In genomic region chr7:16929146-16929762, GRCh38 we compare ENCODE assay signal across 14 cellular contexts. TPM values are rescaled to one million over a fixed set of nuclear protein-coding genes. Genes with fewer than 3 reads are reported as not detected.
A peak's percentile ranks its signal among the peaks of the same experiment; 100 is the strongest.
DNase-seq lines count a peak whose midpoint lies in the region; ATAC-seq and TF ChIP-seq lines count a peak whose summit lies in the region.
"Had no signal": no experiment of that assay in that cellular context is flagged by ENCODE, and none has a peak within 500 bp of the region (broad histone marks: within the 10 kb centered on the region; RNA-seq: fewer than 3 reads in every experiment).

No MANE protein-coding gene starts in this region.

- no peak overlapping the region for H3K27ac Mint-ChIP-seq in stimulated activated effector memory CD8-positive, alpha-beta T cell treated with anti-CD3 and anti-CD28 coated beads, Interleukin-12 subunit alpha, Interleukin-12 subunit beta, amount 100 ng/mL, for 72 hours
- no peak overlapping the region for H3K27ac Mint-ChIP-seq in activated naive CD4-positive, alpha-beta T cell treated with anti-CD3 and anti-CD28 coated beads, Interleukin-2, amount 50 U/mL, for 72 hours
- H3K27ac Mint-ChIP-seq: activated CD8-positive, alpha-beta T cell treated with anti-CD3 and anti-CD28 coated beads, Interleukin-2, amount 10 ng/mL, durations not matched to agents 7 days and 5 days; CD8-positive, alpha-beta T cell had no signal

- peak; percentile 84 for ATAC-seq in GM21390 (IDR thresholded peaks at IDR 0.05; ENCODE audit: unreplicated experiment)
- ATAC-seq in HG03159 (IDR thresholded peaks at IDR 0.05; ENCODE audit: unreplicated experiment) = peak; percentile 93
- no peak for ATAC-seq in stimulated activated effector memory CD8-positive, alpha-beta T cell treated with anti-CD3 and anti-CD28 coated beads, Interleukin-12 subunit alpha, Interleukin-12 subunit beta, amount 100 ng/mL, for 72 hours
- no peak for ATAC-seq in activated naive CD4-positive, alpha-beta T cell treated with anti-CD3 and anti-CD28 coated beads, Interleukin-2, amount 50 U/mL, for 72 hours
- ATAC-seq: activated CD8-positive, alpha-beta T cell treated with anti-CD3 and anti-CD28 coated beads, Interleukin-2, amount 10 ng/mL, durations not matched to agents 7 days and 5 days; CD8-positive, alpha-beta T cell had no signal

- no peak for TF ChIP-seq CTCF in GM12864 (IDR thresholded peaks at IDR 0.05; ENCODE audit: low read depth, low read length, missing control alignments)

- DNase-seq in GM12864 (ENCODE audit: low read depth) (peak; percentile 30), SKM-1 (lab: John Stamatoyannopoulos, UW; ENCODE audit: unreplicated experiment) (peak; percentile 93), GM03348 (ENCODE audit: low spot score) (no peak), cortex of kidney (lab: John Stamatoyannopoulos, UW) (no peak)
- DNase-seq in stimulated activated effector memory CD8-positive, alpha-beta T cell treated with anti-CD3 and anti-CD28 coated beads, Interleukin-12 subunit alpha, Interleukin-12 subunit beta, amount 100 ng/mL, for 72 hours (ENCODE audit: low spot score in 2 of 2) = no peak
- no peak for DNase-seq in activated naive CD4-positive, alpha-beta T cell treated with anti-CD3 and anti-CD28 coated beads, Interleukin-2, amount 50 U/mL, for 72 hours (ENCODE audit: low spot score in 2 of 2)
- DNase-seq: activated CD8-positive, alpha-beta T cell treated with anti-CD3 and anti-CD28 coated beads, Interleukin-2, amount 10 ng/mL, durations not matched to agents 7 days and 5 days; caudate nucleus; CD8-positive, alpha-beta T cell; NCI-H82; pancreas; stimulated activated CD8-positive, alpha-beta memory T cell treated with anti-CD3 and anti-CD28 coated beads, Interleukin-4, amount 100 ng/mL, for 48 hours had no signal

- H3K4me3 ChIP-seq in GM12864 (ENCODE audit: low read depth, low read length) = no peak overlapping the region
- H3K4me3 ChIP-seq: pancreas had no signal

- no peaks in the 10 kb centered on the region for H3K9me3 Mint-ChIP-seq in stimulated activated effector memory CD8-positive, alpha-beta T cell treated with anti-CD3 and anti-CD28 coated beads, Interleukin-12 subunit alpha, Interleukin-12 subunit beta, amount 100 ng/mL, for 72 hours
- H3K9me3 Mint-ChIP-seq in activated naive CD4-positive, alpha-beta T cell treated with anti-CD3 and anti-CD28 coated beads, Interleukin-2, amount 50 U/mL, for 72 hours = no peaks in the 10 kb centered on the region
- H3K9me3 Mint-ChIP-seq: CD8-positive, alpha-beta T cell had no signal

- H3K4me3 Mint-ChIP-seq in stimulated activated effector memory CD8-positive, alpha-beta T cell treated with anti-CD3 and anti-CD28 coated beads, Interleukin-12 subunit alpha, Interleukin-12 subunit beta, amount 100 ng/mL, for 72 hours = no peak overlapping the region
- H3K4me3 Mint-ChIP-seq: activated CD8-positive, alpha-beta T cell treated with anti-CD3 and anti-CD28 coated beads, Interleukin-2, amount 10 ng/mL, durations not matched to agents 7 days and 5 days; CD8-positive, alpha-beta T cell had no signal

- H3K36me3 Mint-ChIP-seq in stimulated activated effector memory CD8-positive, alpha-beta T cell treated with anti-CD3 and anti-CD28 coated beads, Interleukin-12 subunit alpha, Interleukin-12 subunit beta, amount 100 ng/mL, for 72 hours = no peaks in the 10 kb centered on the region
- peaks cover 0 to 7% of the 10 kb centered on the region in 2 donors for H3K36me3 Mint-ChIP-seq in activated naive CD4-positive, alpha-beta T cell treated with anti-CD3 and anti-CD28 coated beads, Interleukin-2, amount 50 U/mL, for 72 hours
- H3K36me3 Mint-ChIP-seq: CD8-positive, alpha-beta T cell had no signal

- H3K4me1 Mint-ChIP-seq in stimulated activated effector memory CD8-positive, alpha-beta T cell treated with anti-CD3 and anti-CD28 coated beads, Interleukin-12 subunit alpha, Interleukin-12 subunit beta, amount 100 ng/mL, for 72 hours = peaks cover 11% of the 10 kb centered on the region

RNA-seq across cellular contexts. Expression of gene AGR3, which starts 47.5 kb away (rescaled TPM):
- not detected for total RNA-seq in activated naive CD4-positive, alpha-beta T cell treated with anti-CD3 and anti-CD28 coated beads, Interleukin-2, amount 50 U/mL, for 72 hours
- total RNA-seq: activated CD8-positive, alpha-beta T cell treated with anti-CD3 and anti-CD28 coated beads, Interleukin-2, amount 10 ng/mL, durations not matched to agents 7 days and 5 days; CD8-positive, alpha-beta T cell had no signal

Comparison
In these comparisons a context has a peak if more than half of its experiments do, and no peak if none do; other contexts are left out.
1. DNase-seq: peak in GM12864 (single experiment) and SKM-1 (single experiment); none in GM03348 (single experiment), stimulated activated effector memory CD8-positive, alpha-beta T cell treated with anti-CD3 and anti-CD28 coated beads, Interleukin-12 subunit alpha, Interleukin-12 subunit beta, amount 100 ng/mL, for 72 hours (0 of 2), cortex of kidney (single experiment) and activated naive CD4-positive, alpha-beta T cell treated with anti-CD3 and anti-CD28 coated beads, Interleukin-2, amount 50 U/mL, for 72 hours (0 of 2).
2. ATAC-seq: peak in GM21390 (single experiment) and HG03159 (single experiment); none in stimulated activated effector memory CD8-positive, alpha-beta T cell treated with anti-CD3 and anti-CD28 coated beads, Interleukin-12 subunit alpha, Interleukin-12 subunit beta, amount 100 ng/mL, for 72 hours (single experiment) and activated naive CD4-positive, alpha-beta T cell treated with anti-CD3 and anti-CD28 coated beads, Interleukin-2, amount 50 U/mL, for 72 hours (0 of 2).